ENCODE assay signal across 1 cellular context in the genomic region with DNA sequence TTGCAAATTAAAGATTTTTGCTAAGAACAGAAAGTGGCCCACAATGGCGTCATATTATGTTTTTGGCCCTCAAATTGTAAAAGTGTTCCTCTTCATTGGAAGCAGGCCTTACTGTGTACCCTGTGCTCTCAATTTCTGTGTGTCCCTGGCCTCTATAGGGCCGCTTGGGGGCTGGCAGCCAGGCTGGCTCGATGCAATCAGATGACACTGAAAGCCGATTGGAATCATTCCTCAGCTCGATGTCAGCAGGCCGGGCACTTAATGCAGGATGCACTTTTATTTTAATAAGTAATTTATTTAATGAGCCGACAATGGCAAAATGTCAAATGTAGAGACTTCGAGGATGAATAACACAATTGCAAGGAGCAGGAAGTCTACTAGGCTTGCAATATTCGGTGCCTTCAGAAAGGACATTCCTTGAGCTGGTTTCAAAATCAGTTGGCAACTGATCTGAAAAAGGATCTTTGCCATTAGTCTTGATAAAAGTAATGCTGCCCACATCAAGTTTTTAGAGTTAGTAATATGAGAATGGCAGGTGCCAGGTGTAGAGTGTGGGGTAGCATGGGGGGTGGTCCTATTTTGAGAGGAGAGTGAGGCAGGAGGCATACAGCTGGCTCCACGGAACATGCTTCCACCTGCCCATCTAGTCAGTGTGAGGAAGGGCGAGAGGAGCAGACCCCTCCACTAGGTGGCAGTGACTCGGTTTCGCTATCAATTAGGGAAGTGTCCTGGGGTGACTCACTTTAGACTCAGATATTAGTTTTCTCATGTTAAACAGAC.
TF ChIP-seq lines count a peak whose summit lies in the region.

No MANE protein-coding gene starts in this region.

TF ChIP-seq in H1, 55 proteins besides CTCF, POLR2A, EP300 and RAD21:
- TF ChIP-seq, protein P1, sequence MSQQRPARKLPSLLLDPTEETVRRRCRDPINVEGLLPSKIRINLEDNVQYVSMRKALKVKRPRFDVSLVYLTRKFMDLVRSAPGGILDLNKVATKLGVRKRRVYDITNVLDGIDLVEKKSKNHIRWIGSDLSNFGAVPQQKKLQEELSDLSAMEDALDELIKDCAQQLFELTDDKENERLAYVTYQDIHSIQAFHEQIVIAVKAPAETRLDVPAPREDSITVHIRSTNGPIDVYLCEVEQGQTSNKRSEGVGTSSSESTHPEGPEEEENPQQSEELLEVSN (IDR thresholded peaks at IDR 0.05), result peak; percentile 64
- TF ChIP-seq CEBPB (IDR thresholded peaks at IDR 0.05; ENCODE audit: low read depth, low read length) (no peak), CREB1 (IDR thresholded peaks at IDR 0.05) (no peak), SAP30 (IDR thresholded peaks at IDR 0.05; ENCODE audit: insufficient read depth, insufficient replicate concordance, low read length) (no peak)
- TF ChIP-seq, protein P2, sequence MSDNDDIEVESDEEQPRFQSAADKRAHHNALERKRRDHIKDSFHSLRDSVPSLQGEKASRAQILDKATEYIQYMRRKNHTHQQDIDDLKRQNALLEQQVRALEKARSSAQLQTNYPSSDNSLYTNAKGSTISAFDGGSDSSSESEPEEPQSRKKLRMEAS (IDR thresholded peaks at IDR 0.05), result peak; percentile 84
TF ChIP-seq in H1: peak in this region for 2.
